In the genomic region with DNA sequence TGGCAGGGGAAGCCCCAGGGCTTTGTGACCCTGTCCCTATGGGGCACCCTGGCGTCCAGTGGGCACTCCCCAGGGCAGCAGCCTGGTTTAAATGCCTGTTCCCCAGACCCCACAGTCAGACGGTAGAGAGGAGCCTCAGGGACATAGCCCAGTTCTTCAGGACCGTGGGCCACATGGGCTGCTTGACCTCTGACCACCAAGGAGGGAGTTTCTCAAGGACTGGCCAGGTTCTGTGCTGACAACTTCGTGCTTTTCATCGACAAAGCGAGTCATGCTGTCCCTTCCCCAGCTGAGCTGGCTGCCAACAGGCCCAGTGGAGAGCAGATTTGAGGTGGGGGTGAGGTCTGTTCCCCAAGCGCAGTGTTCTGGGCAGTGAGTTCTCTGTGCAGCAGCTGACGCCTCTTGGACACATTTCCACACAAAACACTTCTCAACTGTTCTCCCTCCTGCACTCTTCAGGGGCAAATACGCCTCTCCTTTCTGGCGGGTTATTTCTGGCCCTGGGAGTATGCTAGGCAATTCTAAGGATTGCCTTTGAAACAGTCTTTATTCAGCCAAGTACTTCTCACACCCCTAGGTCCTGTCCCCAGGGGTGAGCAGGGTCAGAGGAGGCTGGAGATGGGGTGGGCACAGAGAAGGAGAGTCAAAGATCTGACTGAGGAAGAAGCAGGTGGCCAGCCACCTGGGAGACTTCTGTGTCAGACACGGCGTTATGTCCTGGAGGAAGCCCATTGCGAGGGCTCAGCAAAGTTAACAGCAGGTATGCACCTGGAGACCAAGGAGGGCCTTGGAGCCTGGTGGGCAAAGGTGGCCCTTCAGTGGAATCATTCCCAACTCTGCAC, we compare ENCODE assay signal across 1 cellular context.
TF ChIP-seq lines count a peak whose summit lies in the region.

No MANE protein-coding gene starts in this region.

TF ChIP-seq in WTC11, 78 proteins besides CTCF, POLR2A, EP300 and RAD21 (continued from another document):
- TF ChIP-seq, protein P1, sequence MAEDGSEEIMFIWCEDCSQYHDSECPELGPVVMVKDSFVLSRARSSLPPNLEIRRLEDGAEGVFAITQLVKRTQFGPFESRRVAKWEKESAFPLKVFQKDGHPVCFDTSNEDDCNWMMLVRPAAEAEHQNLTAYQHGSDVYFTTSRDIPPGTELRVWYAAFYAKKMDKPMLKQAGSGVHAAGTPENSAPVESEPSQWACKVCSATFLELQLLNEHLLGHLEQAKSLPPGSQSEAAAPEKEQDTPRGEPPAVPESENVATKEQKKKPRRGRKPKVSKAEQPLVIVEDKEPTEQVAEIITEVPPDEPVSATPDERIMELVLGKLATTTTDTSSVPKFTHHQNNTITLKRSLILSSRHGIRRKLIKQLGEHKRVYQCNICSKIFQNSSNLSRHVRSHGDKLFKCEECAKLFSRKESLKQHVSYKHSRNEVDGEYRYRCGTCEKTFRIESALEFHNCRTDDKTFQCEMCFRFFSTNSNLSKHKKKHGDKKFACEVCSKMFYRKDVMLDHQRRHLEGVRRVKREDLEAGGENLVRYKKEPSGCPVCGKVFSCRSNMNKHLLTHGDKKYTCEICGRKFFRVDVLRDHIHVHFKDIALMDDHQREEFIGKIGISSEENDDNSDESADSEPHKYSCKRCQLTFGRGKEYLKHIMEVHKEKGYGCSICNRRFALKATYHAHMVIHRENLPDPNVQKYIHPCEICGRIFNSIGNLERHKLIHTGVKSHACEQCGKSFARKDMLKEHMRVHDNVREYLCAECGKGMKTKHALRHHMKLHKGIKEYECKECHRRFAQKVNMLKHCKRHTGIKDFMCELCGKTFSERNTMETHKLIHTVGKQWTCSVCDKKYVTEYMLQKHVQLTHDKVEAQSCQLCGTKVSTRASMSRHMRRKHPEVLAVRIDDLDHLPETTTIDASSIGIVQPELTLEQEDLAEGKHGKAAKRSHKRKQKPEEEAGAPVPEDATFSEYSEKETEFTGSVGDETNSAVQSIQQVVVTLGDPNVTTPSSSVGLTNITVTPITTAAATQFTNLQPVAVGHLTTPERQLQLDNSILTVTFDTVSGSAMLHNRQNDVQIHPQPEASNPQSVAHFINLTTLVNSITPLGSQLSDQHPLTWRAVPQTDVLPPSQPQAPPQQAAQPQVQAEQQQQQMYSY (CRISPR knock-in tag; IDR thresholded peaks at IDR 0.05), result no peak
- no peak for TF ChIP-seq CREM (CRISPR knock-in tag; IDR thresholded peaks at IDR 0.05)
- TF ChIP-seq, protein P2, sequence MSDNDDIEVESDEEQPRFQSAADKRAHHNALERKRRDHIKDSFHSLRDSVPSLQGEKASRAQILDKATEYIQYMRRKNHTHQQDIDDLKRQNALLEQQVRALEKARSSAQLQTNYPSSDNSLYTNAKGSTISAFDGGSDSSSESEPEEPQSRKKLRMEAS (CRISPR knock-in tag; IDR thresholded peaks at IDR 0.05), result no peak
- TF ChIP-seq NFE2L1 (CRISPR knock-in tag; IDR thresholded peaks at IDR 0.05), result no peak
- TF ChIP-seq PRRX2 (CRISPR knock-in tag; IDR thresholded peaks at IDR 0.05), result no peak
- no peak for TF ChIP-seq NR2C2 (CRISPR knock-in tag; IDR thresholded peaks at IDR 0.05)
- no peak for TF ChIP-seq GABPB1 (CRISPR knock-in tag; IDR thresholded peaks at IDR 0.05)
- TF ChIP-seq SOX15 (CRISPR knock-in tag; IDR thresholded peaks at IDR 0.05), result no peak
- no peak for TF ChIP-seq HMGA2 (CRISPR knock-in tag; IDR thresholded peaks at IDR 0.05)
- no peak for TF ChIP-seq ESRRA (CRISPR knock-in tag; IDR thresholded peaks at IDR 0.05; ENCODE audit: borderline replicate concordance)
- TF ChIP-seq NR3C1 (CRISPR knock-in tag; conservative IDR thresholded peaks at IDR 0.05; ENCODE audit: low read depth), result no peak
- TF ChIP-seq RELA (CRISPR knock-in tag; IDR thresholded peaks at IDR 0.05; ENCODE audit: borderline replicate concordance), result no peak
- no peak for TF ChIP-seq IRF2 (CRISPR knock-in tag; IDR thresholded peaks at IDR 0.05; ENCODE audit: borderline replicate concordance, low read depth)
- no peak for TF ChIP-seq TP53 (CRISPR knock-in tag; IDR thresholded peaks at IDR 0.05)
- TF ChIP-seq, protein P3, sequence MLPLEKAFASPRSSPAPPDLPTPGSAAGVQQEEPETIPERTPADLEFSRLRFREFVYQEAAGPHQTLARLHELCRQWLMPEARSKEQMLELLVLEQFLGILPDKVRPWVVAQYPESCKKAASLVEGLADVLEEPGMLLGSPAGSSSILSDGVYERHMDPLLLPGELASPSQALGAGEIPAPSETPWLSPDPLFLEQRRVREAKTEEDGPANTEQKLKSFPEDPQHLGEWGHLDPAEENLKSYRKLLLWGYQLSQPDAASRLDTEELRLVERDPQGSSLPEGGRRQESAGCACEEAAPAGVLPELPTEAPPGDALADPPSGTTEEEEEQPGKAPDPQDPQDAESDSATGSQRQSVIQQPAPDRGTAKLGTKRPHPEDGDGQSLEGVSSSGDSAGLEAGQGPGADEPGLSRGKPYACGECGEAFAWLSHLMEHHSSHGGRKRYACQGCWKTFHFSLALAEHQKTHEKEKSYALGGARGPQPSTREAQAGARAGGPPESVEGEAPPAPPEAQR (CRISPR knock-in tag; IDR thresholded peaks at IDR 0.05), result no peak
